ENCODE assay signal across 1 cellular context in genomic region chr17:41527076-41528023, GRCh38.
A peak's percentile ranks its signal among the peaks of the same experiment; 100 is the strongest.
TF ChIP-seq lines count a peak whose summit lies in the region.

No MANE protein-coding gene starts in this region.

TF ChIP-seq in HCT116, 20 proteins besides CTCF, POLR2A, EP300 and RAD21 (continued from another document):
- TF ChIP-seq ZBTB33 (IDR thresholded peaks at IDR 0.05; ENCODE audit: extremely low read depth, insufficient replicate concordance, low read length) (no peak), SP1 (IDR thresholded peaks at IDR 0.05; ENCODE audit: low read depth) (no peak), TCF7L2 (IDR thresholded peaks at IDR 0.05; ENCODE audit: borderline replicate concordance, extremely low read depth, insufficient read depth, insufficient read length) (no peak), EZH2 (IDR thresholded peaks at IDR 0.05) (no peak), JUND (IDR thresholded peaks at IDR 0.05) (no peak), REST (IDR thresholded peaks at IDR 0.05; ENCODE audit: low read depth) (no peak), CBX3 (IDR thresholded peaks at IDR 0.05; ENCODE audit: low read depth) (no peak), ELF1 (IDR thresholded peaks at IDR 0.05; ENCODE audit: borderline replicate concordance, low read depth) (no peak), POLR2AphosphoS5 (IDR thresholded peaks at IDR 0.05; ENCODE audit: low read depth, low read length) (peak; percentile 11), ZFX (IDR thresholded peaks at IDR 0.05) (no peak; the same call in 1 of the 2 replicates), MAX (IDR thresholded peaks at IDR 0.05) (no peak)
